Comparison of ENCODE assay signal across 8 cellular contexts in the genomic region with DNA sequence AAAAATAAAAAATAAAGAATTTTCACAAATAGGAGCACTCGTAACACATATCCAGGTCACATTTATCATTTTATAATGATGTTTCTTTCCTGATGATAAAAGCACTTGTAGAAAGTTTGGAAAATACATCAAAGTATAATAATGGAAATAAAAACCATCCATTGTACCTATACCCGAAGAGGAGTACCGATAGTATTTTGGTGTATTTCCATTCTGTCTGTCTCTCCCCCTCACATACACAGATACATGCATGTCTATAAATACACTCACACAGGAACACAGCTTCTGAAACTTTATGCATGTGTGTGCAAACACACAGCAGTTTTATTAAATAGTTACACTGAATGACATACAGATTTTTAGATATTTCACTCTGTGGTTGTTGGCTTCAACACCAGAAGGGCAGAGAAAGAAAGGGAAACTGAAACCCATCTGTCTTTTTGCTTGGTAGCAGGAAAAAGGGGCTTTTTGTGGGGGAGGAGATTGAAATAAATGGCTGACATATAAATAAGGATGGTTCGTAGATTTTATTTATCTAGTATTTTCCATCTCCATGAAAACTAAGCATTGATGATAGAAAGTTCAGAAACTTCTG.
A peak's percentile ranks its signal among the peaks of the same experiment; 100 is the strongest.
DNase-seq lines count a peak whose midpoint lies in the region; ATAC-seq and TF ChIP-seq lines count a peak whose summit lies in the region.

No MANE protein-coding gene starts in this region.

- H3K4me1 ChIP-seq in ACC112 (ENCODE audit: control insufficient read depth, insufficient read depth, low read length, unreplicated experiment), result peaks cover 18% of the 10 kb centered on the region
- peaks cover 9% of the 10 kb centered on the region for H3K4me1 ChIP-seq in effector memory CD4-positive, alpha-beta T cell (ENCODE audit: control insufficient read depth, insufficient read depth, low read length, poor library complexity, severe bottlenecking)
- peaks cover 15% of the 10 kb centered on the region for H3K4me1 ChIP-seq in thymus (ENCODE audit: control insufficient read depth, insufficient read depth, low read length)

- WGBS in thymus, result 59% methylated on average over 4 of the region's 4 CpGs

- H3K36me3 ChIP-seq in ACC112 (ENCODE audit: insufficient read depth, low read length) (peaks cover 3% of the 10 kb centered on the region), thymus (ENCODE audit: control insufficient read depth, insufficient read depth) (peaks cover 20% of the 10 kb centered on the region)
- H3K36me3 ChIP-seq in effector memory CD4-positive, alpha-beta T cell (ENCODE audit: control insufficient read depth, insufficient read depth, low read length), result peaks cover 3% of the 10 kb centered on the region

- H3K4me3 Mint-ChIP-seq in progenitor cell of endocrine pancreas (ENCODE audit: low read depth), result no peak overlapping the region

- peak overlapping the region; percentile 35 for H2AFZ ChIP-seq in ACC112 (ENCODE audit: low read length, unreplicated experiment)

- peaks cover 8% of the 10 kb centered on the region for H3K79me2 ChIP-seq in ACC112 (ENCODE audit: control insufficient read depth, insufficient read depth, low read length, unreplicated experiment)

- DNase-seq in effector memory CD4-positive, alpha-beta T cell, result no peak
- DNase-seq in kidney glomerular epithelial cell (lab: John Stamatoyannopoulos, UW) (no peak), progenitor cell of endocrine pancreas (ENCODE audit: low spot score, unreplicated experiment) (no peak)
- DNase-seq in activated CD8-positive, alpha-beta memory T cell treated with anti-CD3 and anti-CD28 coated beads, Interleukin-2, amount 50 U/mL, for 48 hours, result no peak

- ATAC-seq in GM19351 (IDR thresholded peaks at IDR 0.05; ENCODE audit: unreplicated experiment), result peak; percentile 65
- ATAC-seq in HG03571 (IDR thresholded peaks at IDR 0.05; ENCODE audit: unreplicated experiment), result peak; percentile 56

- no peaks in the 10 kb centered on the region for H3K9me3 Mint-ChIP-seq in progenitor cell of endocrine pancreas (ENCODE audit: low read depth)

- peaks cover 44% of the 10 kb centered on the region for H3K4me1 Mint-ChIP-seq in progenitor cell of endocrine pancreas (ENCODE audit: low read depth)

- H3K27ac Mint-ChIP-seq in progenitor cell of endocrine pancreas, result no peak overlapping the region

- no peaks in the 10 kb centered on the region for H3K27me3 Mint-ChIP-seq in progenitor cell of endocrine pancreas

- H3K27me3 ChIP-seq in ACC112 (ENCODE audit: insufficient read depth, low read length) (no peaks in the 10 kb centered on the region), thymus (ENCODE audit: control insufficient read depth, insufficient read depth) (no peaks in the 10 kb centered on the region)
- H3K27me3 ChIP-seq in effector memory CD4-positive, alpha-beta T cell (replicated peaks; ENCODE audit: control insufficient read depth, insufficient read depth, low read length, poor library complexity, severe bottlenecking), result no peaks in the 10 kb centered on the region

- H3K36me3 Mint-ChIP-seq in progenitor cell of endocrine pancreas (ENCODE audit: insufficient read depth), result peaks cover 6% of the 10 kb centered on the region

- H3K27ac ChIP-seq in ACC112 (ENCODE audit: low read depth, low read length) (peak overlapping the region; percentile 84), thymus (ENCODE audit: low read depth) (peak overlapping the region; percentile 46)
- H3K27ac ChIP-seq in effector memory CD4-positive, alpha-beta T cell (ENCODE audit: insufficient read depth, low read length, poor library complexity, severe bottlenecking), result peak overlapping the region; percentile 27

- no peak for TF ChIP-seq CTCF in progenitor cell of endocrine pancreas (IDR thresholded peaks at IDR 0.05; ENCODE audit: unreplicated experiment)

- H3K9me3 ChIP-seq in effector memory CD4-positive, alpha-beta T cell (ENCODE audit: control insufficient read depth, low read length), result no peaks in the 10 kb centered on the region
- H3K9me3 ChIP-seq in thymus (ENCODE audit: control insufficient read depth), result no peaks in the 10 kb centered on the region

- H3K4me3 ChIP-seq in ACC112 (ENCODE audit: low read depth, low read length) (peak overlapping the region; percentile 74), thymus (ENCODE audit: low read length) (peak overlapping the region; percentile 4)
- H3K4me3 ChIP-seq in effector memory CD4-positive, alpha-beta T cell (ENCODE audit: insufficient read depth, low read depth, low read length, poor library complexity, severe bottlenecking), result peak overlapping the region; percentile 36

Comparison
In these comparisons a context has a peak if more than half of its experiments do, and no peak if none do; other contexts are left out.
1. H3K27ac ChIP-seq: peak in every context shown above with its lines; median percentile 84 in ACC112; 46 in thymus; 27 in effector memory CD4-positive, alpha-beta T cell.
2. H3K4me3 ChIP-seq: peak in every context shown above with its lines; median percentile 74 in ACC112; 36 in effector memory CD4-positive, alpha-beta T cell; 4 in thymus.